Comparison of ENCODE assay signal across 8 cellular contexts in genomic region chr3:49158108-49158709, GRCh38. TPM values are rescaled to one million over a fixed set of nuclear protein-coding genes. Genes with fewer than 3 reads are reported as not detected.
DNase-seq lines count a peak whose midpoint lies in the region; ATAC-seq and TF ChIP-seq lines count a peak whose summit lies in the region.

No MANE protein-coding gene starts in this region.

- H2BK12ac ChIP-seq in trophoblast cell (ENCODE audit: low read length): no peak overlapping the region

- H3K27ac Mint-ChIP-seq in CD8-positive, alpha-beta T cell: peak overlapping the region; percentile 85
- no peak overlapping the region for H3K27ac Mint-ChIP-seq in endodermal cell

- CTCF ChIA-PET in CD8-positive, alpha-beta T cell (lab: Charles Lee): interaction anchor here (0.5 to 6.4 kb wide), 14 partner anchors 9 to 291 kb away, joined by 3 to 61 read pairs (median 4); partner anchors contain the start of gene P4HTM

- no peak overlapping the region for H2BK120ac ChIP-seq in trophoblast cell (ENCODE audit: insufficient read depth, low read length, poor library complexity)

- no peak overlapping the region for H4K12ac ChIP-seq in trophoblast cell (ENCODE audit: low read depth, low read length)

- no peak overlapping the region for H3K4me2 ChIP-seq in trophoblast cell (ENCODE audit: low read length)

- H3K4me3 ChIP-seq in CD8-positive, alpha-beta T cell (ENCODE audit: low read depth, low read length): no peak overlapping the region
- H3K4me3 ChIP-seq in endodermal cell (ENCODE audit: low read length): no peak overlapping the region
- no peak overlapping the region for H3K4me3 ChIP-seq in trophoblast cell (ENCODE audit: low read depth, low read length)

- no peaks in the 10 kb centered on the region for H3K4me1 ChIP-seq in CD8-positive, alpha-beta T cell (ENCODE audit: insufficient read depth, low read length)
- no peaks in the 10 kb centered on the region for H3K4me1 ChIP-seq in endodermal cell (ENCODE audit: control insufficient read depth, insufficient read depth, low read length)
- no peaks in the 10 kb centered on the region for H3K4me1 ChIP-seq in trophoblast cell (ENCODE audit: control insufficient read depth in 1 of 2, insufficient read depth in 2 of 2, low read length in 2 of 2)

- H3K4ac ChIP-seq in trophoblast cell (ENCODE audit: low read depth, low read length): no peak overlapping the region

- no peak overlapping the region for H3K27ac ChIP-seq in CD8-positive, alpha-beta T cell (ENCODE audit: low read depth, low read length)
- H3K27ac ChIP-seq in endodermal cell (ENCODE audit: low read depth, low read length): no peak overlapping the region
- H3K27ac ChIP-seq in trophoblast cell (ENCODE audit: low read depth, low read length): no peak overlapping the region

- no peaks in the 10 kb centered on the region for H3K9me3 Mint-ChIP-seq in CD8-positive, alpha-beta T cell
- H3K9me3 Mint-ChIP-seq in endodermal cell: no peaks in the 10 kb centered on the region

- no peaks in the 10 kb centered on the region for H3K79me2 ChIP-seq in trophoblast cell (ENCODE audit: control insufficient read depth, insufficient read depth, low read length, poor library complexity)

- no peaks in the 10 kb centered on the region for H3K27me3 ChIP-seq in CD8-positive, alpha-beta T cell (ENCODE audit: insufficient read depth, low read length)
- H3K27me3 ChIP-seq in endodermal cell (ENCODE audit: control insufficient read depth, insufficient read depth, low read length, poor library complexity, severe bottlenecking): no peaks in the 10 kb centered on the region
- no peaks in the 10 kb centered on the region for H3K27me3 ChIP-seq in trophoblast cell (ENCODE audit: insufficient read depth, low read length)

- peaks cover 13% of the 10 kb centered on the region for H3K36me3 Mint-ChIP-seq in CD8-positive, alpha-beta T cell
- peaks cover 5% of the 10 kb centered on the region for H3K36me3 Mint-ChIP-seq in endodermal cell (ENCODE audit: low read depth)

- no peaks in the 10 kb centered on the region for H3K9me3 ChIP-seq in CD8-positive, alpha-beta T cell (ENCODE audit: low read length)
- H3K9me3 ChIP-seq in endodermal cell (ENCODE audit: control insufficient read depth, low read length) (no peaks in the 10 kb centered on the region), trophoblast cell (ENCODE audit: insufficient read depth, low read depth, low read length) (peaks cover 2% of the 10 kb centered on the region)

- 58 to 76% methylated on average over 2 to 5 of the region's 5 CpGs for WGBS in endodermal cell (ENCODE audit: insufficient coverage in 1 of 2, insufficient read length in 1 of 2), 2 experiments
- no CpG with 5 or more reads among the region's 5 CpGs for WGBS in trophoblast cell (ENCODE audit: extremely low coverage, insufficient coverage, insufficient read length)

- peak; percentile 61 for TF ChIP-seq CTCF in CD8-positive, alpha-beta T cell (IDR thresholded peaks at IDR 0.05)
- TF ChIP-seq CTCF in endodermal cell (conservative IDR thresholded peaks at IDR 0.05): peak; percentile 77

- no peak overlapping the region for H3K23ac ChIP-seq in trophoblast cell (ENCODE audit: low read length)

- no peak overlapping the region for H3K4me3 Mint-ChIP-seq in CD8-positive, alpha-beta T cell
- H3K4me3 Mint-ChIP-seq in endodermal cell: no peak overlapping the region

- H4K8ac ChIP-seq in trophoblast cell (ENCODE audit: low read depth, low read length): no peak overlapping the region

- no peak overlapping the region for H4K91ac ChIP-seq in trophoblast cell (ENCODE audit: low read depth, low read length)

- intact Hi-C loops in CD8-positive, alpha-beta T cell (cut with DNase I, micrococcal nuclease): loop anchor here (1.0 to 5.0 kb wide), 3 partner anchors 64 to 170 kb away; partner anchors contain the start of gene QRICH1 (in 1 of the 2)

- peak; percentile 36 to 75 (median 63) for DNase-seq in CD8-positive, alpha-beta T cell
- peak; percentile 33 to 41 for DNase-seq in Kasumi-1 (lab: John Stamatoyannopoulos, UW)
- DNase-seq in activated CD4-positive, alpha-beta T cell treated with anti-CD3 and anti-CD28 coated beads for 1 hour: peak; percentile 49
- DNase-seq in endodermal cell: peak; percentile 90
- peak; percentile 52 to 68 for DNase-seq in trophoblast cell
- no peak for DNase-seq in GM03348 (ENCODE audit: low spot score)

- H2AFZ ChIP-seq in trophoblast cell (ENCODE audit: insufficient read depth, low read length, poor library complexity): no peak overlapping the region

- H2AK5ac ChIP-seq in trophoblast cell (ENCODE audit: low read length): no peak overlapping the region

- peaks cover 6% of the 10 kb centered on the region for H3K36me3 ChIP-seq in CD8-positive, alpha-beta T cell (ENCODE audit: insufficient read depth, low read length)
- peaks cover 6% of the 10 kb centered on the region for H3K36me3 ChIP-seq in endodermal cell (ENCODE audit: control insufficient read depth, insufficient read depth, low read length)
- H3K36me3 ChIP-seq in trophoblast cell (ENCODE audit: control insufficient read depth in 1 of 2, insufficient read depth in 2 of 2, low read length in 2 of 2): peaks cover 10% of the 10 kb centered on the region in 2 experiments

- H3K14ac ChIP-seq in trophoblast cell (ENCODE audit: low read length): no peak overlapping the region

- H3K27me3 Mint-ChIP-seq in CD8-positive, alpha-beta T cell (ENCODE audit: low read depth): no peaks in the 10 kb centered on the region
- peaks cover 9% of the 10 kb centered on the region for H3K27me3 Mint-ChIP-seq in endodermal cell (ENCODE audit: insufficient read depth)

- H3K9ac ChIP-seq in endodermal cell (ENCODE audit: extremely low read depth, low read length, poor library complexity, severe bottlenecking) (no peak overlapping the region), trophoblast cell (ENCODE audit: low read length) (no peak overlapping the region)

- H3K79me1 ChIP-seq in trophoblast cell (ENCODE audit: low read length): no peaks in the 10 kb centered on the region

- POLR2A ChIA-PET in CD8-positive, alpha-beta T cell (lab: Charles Lee): interaction anchor here (0.5 to 1.8 kb wide), 4 partner anchors 11 to 1646 kb away, joined by 3 to 6 read pairs (median 4); partner anchors contain the start of gene QRICH1

- no peak overlapping the region for H3K18ac ChIP-seq in trophoblast cell (ENCODE audit: low read length)

- H3K4me1 Mint-ChIP-seq in CD8-positive, alpha-beta T cell (ENCODE audit: low read depth): peaks cover 5% of the 10 kb centered on the region
- H3K4me1 Mint-ChIP-seq in endodermal cell: no peaks in the 10 kb centered on the region

- ATAC-seq in CD8-positive, alpha-beta T cell: peak; percentile 98
- ATAC-seq in GM21786 (IDR thresholded peaks at IDR 0.05; ENCODE audit: unreplicated experiment) (no peak), HG02623 (IDR thresholded peaks at IDR 0.05; ENCODE audit: unreplicated experiment) (no peak)

- no peak overlapping the region for H2BK5ac ChIP-seq in trophoblast cell (ENCODE audit: low read depth, low read length, poor library complexity)

RNA-seq across cellular contexts. Expression of gene CCDC71, which starts 7.9 kb away (rescaled TPM):
- total RNA-seq in CD8-positive, alpha-beta T cell: 10 to 100 TPM; 15.6 to 15.9 TPM
- 10 to 100 TPM; 23.4 to 25.7 TPM for total RNA-seq in endodermal cell
- 25.0 TPM for polyA plus RNA-seq in endodermal cell (2013, experiment 1 of 2)
- 22.0 TPM for polyA plus RNA-seq in endodermal cell (2013, experiment 2 of 2)
- 13.2 and 13.6 TPM in 2 replicates for polyA plus RNA-seq in trophoblast cell (2013)

RNA-seq across cellular contexts. Expression of gene KLHDC8B, which starts 13.2 kb away (rescaled TPM):
- 1 to 10 TPM; 1.1 to 1.6 TPM for total RNA-seq in CD8-positive, alpha-beta T cell
- 10 to 100 TPM; 33.5 to 36.1 TPM for total RNA-seq in endodermal cell
- polyA plus RNA-seq in endodermal cell (2013, experiment 1 of 2): 56.8 TPM
- 55.2 TPM for polyA plus RNA-seq in endodermal cell (2013, experiment 2 of 2)
- 15.6 and 16.2 TPM in 2 replicates for polyA plus RNA-seq in trophoblast cell (2013)

RNA-seq across cellular contexts. Expression of gene LAMB2, which starts 25.4 kb away (rescaled TPM):
- not detected for total RNA-seq in CD8-positive, alpha-beta T cell
- 10 to 100 TPM; 83.6 to 97.8 TPM for total RNA-seq in endodermal cell
- 159 TPM for polyA plus RNA-seq in endodermal cell (2013, experiment 1 of 2)
- 154 TPM for polyA plus RNA-seq in endodermal cell (2013, experiment 2 of 2)
- polyA plus RNA-seq in trophoblast cell (2013): 164 and 173 TPM in 2 replicates

RNA-seq across cellular contexts. Expression of gene USP19, which starts 37.6 kb away (rescaled TPM):
- total RNA-seq in CD8-positive, alpha-beta T cell: 10 to 100 TPM; 88.6 to 90.5 TPM
- 10 to 100 TPM; 61.5 to 63.2 TPM for total RNA-seq in endodermal cell
- 50.7 TPM for polyA plus RNA-seq in endodermal cell (2013, experiment 1 of 2)
- 43.1 TPM for polyA plus RNA-seq in endodermal cell (2013, experiment 2 of 2)
- polyA plus RNA-seq in trophoblast cell (2013): 22.0 and 22.9 TPM in 2 replicates

RNA-seq across cellular contexts. Expression of gene QARS1, which starts 53.7 kb away (rescaled TPM):
- total RNA-seq in CD8-positive, alpha-beta T cell: 100 to 1,000 TPM; 307 to 343 TPM
- 100 to 1,000 TPM; 314 to 358 TPM for total RNA-seq in endodermal cell
- 290 TPM for polyA plus RNA-seq in endodermal cell (2013, experiment 1 of 2)
- polyA plus RNA-seq in endodermal cell (2013, experiment 2 of 2): 278 TPM
- 390 and 404 TPM in 2 replicates for polyA plus RNA-seq in trophoblast cell (2013)

Comparison
In these comparisons a context has a peak if more than half of its experiments do, and no peak if none do; other contexts are left out.
1. RNA of gene KLHDC8B, which starts 13.2 kb away (total RNA-seq): 33.5 to 36.1 TPM in endodermal cell; 1.1 to 1.6 TPM in CD8-positive, alpha-beta T cell; every median in the first group is over 10 times any median in the second.
2. RNA of gene LAMB2, which starts 25.4 kb away (total RNA-seq): 83.6 to 97.8 TPM in endodermal cell; not detected in CD8-positive, alpha-beta T cell; every median in the first group is over 10 times any median in the second.